In genomic region chr7:107318523-107319160, GRCh38 we compare ENCODE assay signal across 18 cellular contexts.
DNase-seq lines count a peak whose midpoint lies in the region; ATAC-seq and TF ChIP-seq lines count a peak whose summit lies in the region.
"Had no signal": no experiment of that assay in that cellular context is flagged by ENCODE, and none has a peak within 500 bp of the region (broad histone marks: within the 10 kb centered on the region; RNA-seq: fewer than 3 reads in every experiment).

No MANE protein-coding gene starts in this region.

- no peaks in the 10 kb centered on the region for H3K9me3 Mint-ChIP-seq in naive thymus-derived CD4-positive, alpha-beta T cell
- H3K9me3 Mint-ChIP-seq: activated B cell treated with CpG ODN at 0.5 μM for 24 hours; activated naive CD4-positive, alpha-beta T cell treated with anti-CD3 and anti-CD28 coated beads, Interleukin-2, amount 10 ng/mL, durations not matched to agents 7 days and 5 days had no signal

- ATAC-seq in left lung (peak; percentile 79), HG02763 (IDR thresholded peaks at IDR 0.05; ENCODE audit: unreplicated experiment) (no peak)
- ATAC-seq in naive thymus-derived CD4-positive, alpha-beta T cell: no peak
- ATAC-seq: heart right ventricle, left cardiac atrium had no signal

- no peak overlapping the region for H2AFZ ChIP-seq in OCI-LY7 (ENCODE audit: low read length)

- no peaks in the 10 kb centered on the region for H4K20me1 ChIP-seq in OCI-LY7 (ENCODE audit: insufficient read depth, low read length)

- no peaks in the 10 kb centered on the region for H3K9me3 ChIP-seq in OCI-LY7 (ENCODE audit: low read length)
- H3K9me3 ChIP-seq in left lung: no peaks in the 10 kb centered on the region
- H3K9me3 ChIP-seq in thyroid gland: no peaks in the 10 kb centered on the region
- no peaks in the 10 kb centered on the region for H3K9me3 ChIP-seq in naive thymus-derived CD4-positive, alpha-beta T cell (ENCODE audit: control insufficient read depth in 2 of 3, low read length in 3 of 3)
- H3K9me3 ChIP-seq: heart right ventricle, prostate gland had no signal

- H3K36me3 Mint-ChIP-seq in naive thymus-derived CD4-positive, alpha-beta T cell: peaks cover 5 to 54% (median 44%) of the 10 kb centered on the region in 5 donors

- no peaks in the 10 kb centered on the region for H3K27me3 Mint-ChIP-seq in naive thymus-derived CD4-positive, alpha-beta T cell
- H3K27me3 Mint-ChIP-seq: activated B cell treated with CpG ODN at 0.5 μM for 24 hours; activated naive CD4-positive, alpha-beta T cell treated with anti-CD3 and anti-CD28 coated beads, Interleukin-2, amount 10 ng/mL, durations not matched to agents 7 days and 5 days had no signal

- no peak overlapping the region for H3K27ac ChIP-seq in OCI-LY7 (ENCODE audit: low read depth, low read length, poor library complexity, severe bottlenecking)
- H3K27ac ChIP-seq in left lung: no peak overlapping the region
- H3K27ac ChIP-seq in thyroid gland: no peak overlapping the region
- H3K27ac ChIP-seq in naive thymus-derived CD4-positive, alpha-beta T cell (ENCODE audit: low read depth, low read length): no peak overlapping the region
- H3K27ac ChIP-seq: heart right ventricle, prostate gland had no signal

- TF ChIP-seq CTCF in OCI-LY7 (conservative IDR thresholded peaks at IDR 0.05; ENCODE audit: low read length): no peak
- TF ChIP-seq CTCF in choroid plexus epithelial cell (conservative IDR thresholded peaks at IDR 0.05; ENCODE audit: low read depth, low read length): no peak
- TF ChIP-seq CTCF in left lung (IDR thresholded peaks at IDR 0.05): no peak
- no peak for TF ChIP-seq CTCF in thyroid gland (IDR thresholded peaks at IDR 0.05)

- DNase-seq in H4 (ENCODE audit: low spot score) (peak; percentile 47), OCI-LY7 (ENCODE audit: low spot score) (no peak), choroid plexus epithelial cell (ENCODE audit: low read depth) (peak; percentile 34), left lung (no peak), thyroid gland (no peak), hepatic stellate cell (ENCODE audit: low spot score) (no peak)
- DNase-seq in naive thymus-derived CD4-positive, alpha-beta T cell: no peak
- DNase-seq: activated B cell treated with CpG ODN at 0.5 μM for 24 hours; activated naive CD4-positive, alpha-beta T cell treated with anti-CD3 and anti-CD28 coated beads, Interleukin-2, amount 10 ng/mL, durations not matched to agents 7 days and 5 days; caudate nucleus; heart right ventricle; left cardiac atrium; NCI-H1105; NCI-H226; stimulated activated CD4-positive, alpha-beta T cell treated with anti-CD3 and anti-CD28 coated beads, Interleukin-15, amount 100 ng/mL, for 24 hours; SW 1271 had no signal

- TSS peak; percentile 29 for BruUV-seq in OCI-LY7 (replicated peaks; lab: Mats Ljungman, UMichigan)

- 82 to 84% methylated on average over 3 of the region's 3 CpGs for WGBS in thyroid gland, 2 donors

- H3K4me3 ChIP-seq in OCI-LY7 (ENCODE audit: low read depth, low read length, poor library complexity, severe bottlenecking): no peak overlapping the region
- no peak overlapping the region for H3K4me3 ChIP-seq in choroid plexus epithelial cell (ENCODE audit: low read depth, low read length)
- no peak overlapping the region for H3K4me3 ChIP-seq in left lung
- H3K4me3 ChIP-seq in thyroid gland (replicated peaks in 1 of 3): no peak overlapping the region
- H3K4me3 ChIP-seq in naive thymus-derived CD4-positive, alpha-beta T cell (ENCODE audit: low read length): no peak overlapping the region
- H3K4me3 ChIP-seq: heart right ventricle, prostate gland had no signal

- H3K27me3 ChIP-seq in left lung: no peaks in the 10 kb centered on the region
- no peaks in the 10 kb centered on the region for H3K27me3 ChIP-seq in thyroid gland
- H3K27me3 ChIP-seq in naive thymus-derived CD4-positive, alpha-beta T cell (ENCODE audit: control insufficient read depth in 2 of 2, insufficient read depth in 2 of 2, low read length in 2 of 2): no peaks in the 10 kb centered on the region
- H3K27me3 ChIP-seq: heart right ventricle had no signal

- H3K4me2 ChIP-seq in OCI-LY7 (ENCODE audit: low read length): no peak overlapping the region

- intact Hi-C loops in OCI-LY7 (cut with micrococcal nuclease; ENCODE audit: unreplicated experiment): no loop called here
- intact Hi-C loops in left lung (cut with DNase I): no loop called here
- intact Hi-C loops in thyroid gland (cut with DNase I): no loop called here
- intact Hi-C loops in naive thymus-derived CD4-positive, alpha-beta T cell (cut with micrococcal nuclease): no loop called here

- H3K36me3 ChIP-seq in OCI-LY7 (ENCODE audit: insufficient read depth, low read length): 0 out of 2 replicates have a peak, but pooled peaks cover 2% of the 10 kb centered on the region
- H3K36me3 ChIP-seq in left lung: peaks cover 0 to 8% of the 10 kb centered on the region in 2 donors
- peaks cover 0 to 4% of the 10 kb centered on the region in 2 donors for H3K36me3 ChIP-seq in thyroid gland
- H3K36me3 ChIP-seq in naive thymus-derived CD4-positive, alpha-beta T cell (ENCODE audit: control insufficient read depth in 2 of 3, insufficient read depth in 3 of 3, low read length in 3 of 3): no peaks in the 10 kb centered on the region
- H3K36me3 ChIP-seq: prostate gland had no signal

- no peaks in the 10 kb centered on the region for H3K9me2 ChIP-seq in OCI-LY7 (ENCODE audit: insufficient read depth, low read length)

- CTCF ChIA-PET in OCI-LY7 (lab: Charles Lee; ENCODE audit: unreplicated experiment): no interaction called here
- CTCF ChIA-PET in naive thymus-derived CD4-positive, alpha-beta T cell (lab: Charles Lee): no interaction called here

- no peak overlapping the region for H3K27ac Mint-ChIP-seq in naive thymus-derived CD4-positive, alpha-beta T cell
- H3K27ac Mint-ChIP-seq: activated B cell treated with CpG ODN at 0.5 μM for 24 hours; activated naive CD4-positive, alpha-beta T cell treated with anti-CD3 and anti-CD28 coated beads, Interleukin-2, amount 10 ng/mL, durations not matched to agents 7 days and 5 days had no signal

- peaks cover 0 to 15% (median 3%) of the 10 kb centered on the region in 7 donors for H3K4me1 Mint-ChIP-seq in naive thymus-derived CD4-positive, alpha-beta T cell
- H3K4me1 Mint-ChIP-seq: activated naive CD4-positive, alpha-beta T cell treated with anti-CD3 and anti-CD28 coated beads, Interleukin-2, amount 10 ng/mL, durations not matched to agents 7 days and 5 days had no signal

- H3K4me3 Mint-ChIP-seq in naive thymus-derived CD4-positive, alpha-beta T cell: no peak overlapping the region
- H3K4me3 Mint-ChIP-seq: activated B cell treated with CpG ODN at 0.5 μM for 24 hours; activated naive CD4-positive, alpha-beta T cell treated with anti-CD3 and anti-CD28 coated beads, Interleukin-2, amount 10 ng/mL, durations not matched to agents 7 days and 5 days had no signal

- TF ChIP-seq POLR2A in thyroid gland (IDR thresholded peaks at IDR 0.05): no peak

- H3K4me1 ChIP-seq in OCI-LY7 (ENCODE audit: insufficient read depth, low read length, poor library complexity, severe bottlenecking) (no peaks in the 10 kb centered on the region), left lung (no peaks in the 10 kb centered on the region), thyroid gland (no peaks in the 10 kb centered on the region)
- H3K4me1 ChIP-seq in naive thymus-derived CD4-positive, alpha-beta T cell (ENCODE audit: control insufficient read depth in 2 of 2, insufficient read depth in 2 of 2, low read length in 2 of 2): no peaks in the 10 kb centered on the region
- H3K4me1 ChIP-seq: prostate gland had no signal

- POLR2A ChIA-PET in OCI-LY7 (lab: Charles Lee): no interaction called here
- POLR2A ChIA-PET in naive thymus-derived CD4-positive, alpha-beta T cell (lab: Charles Lee): no interaction called here

- no peaks in the 10 kb centered on the region for H3K79me2 ChIP-seq in OCI-LY7 (ENCODE audit: insufficient read depth, low read depth, low read length)

Comparison
In these comparisons a context has a peak if more than half of its experiments do, and no peak if none do; other contexts are left out.
1. DNase-seq: peak in H4 (single experiment) and choroid plexus epithelial cell (single experiment); none in OCI-LY7 (single experiment), left lung (0 of 2), thyroid gland (0 of 2), hepatic stellate cell (single experiment) and naive thymus-derived CD4-positive, alpha-beta T cell (0 of 9).